In genomic region chr5:157924931-157925729, GRCh38 we compare ENCODE assay signal across 1 cellular context.
A peak's percentile ranks its signal among the peaks of the same experiment; 100 is the strongest.
TF ChIP-seq lines count a peak whose summit lies in the region.

No MANE protein-coding gene starts in this region.

TF ChIP-seq in K562, 482 proteins besides CTCF, POLR2A, EP300 and RAD21 (continued from another document):
- no peak for TF ChIP-seq ZNF740 (CRISPR knock-in tag; IDR thresholded peaks at IDR 0.05)
- no peak for TF ChIP-seq ZNF740 (tag; IDR thresholded peaks at IDR 0.05)
- TF ChIP-seq MAFG (tag; conservative IDR thresholded peaks at IDR 0.05): no peak
- TF ChIP-seq IRF1 (CRISPR knock-in tag; IDR thresholded peaks at IDR 0.05; ENCODE audit: borderline replicate concordance): no peak
- TF ChIP-seq PRPF4 (IDR thresholded peaks at IDR 0.05; ENCODE audit: insufficient read depth, low read depth, low read length, poor library complexity, severe bottlenecking): no peak
- no peak for TF ChIP-seq ZNF551 (CRISPR knock-in tag; IDR thresholded peaks at IDR 0.05)
- peak; percentile 49 for TF ChIP-seq CEBPB (tag; IDR thresholded peaks at IDR 0.05)
TF ChIP-seq in K562: peak in this region for 2.
